8 cellular contexts compared by ENCODE assay signal in genomic region chr22:31488988-31489617, GRCh38. TPM values are rescaled to one million over a fixed set of nuclear protein-coding genes. Genes with fewer than 3 reads are reported as not detected.
DNase-seq lines count a peak whose midpoint lies in the region; ATAC-seq and TF ChIP-seq lines count a peak whose summit lies in the region.

No MANE protein-coding gene starts in this region.

- no peaks in the 10 kb centered on the region for H3K27me3 ChIP-seq in foreskin keratinocyte
- H3K27me3 ChIP-seq in neuron (ENCODE audit: insufficient read depth, low read length), result no peaks in the 10 kb centered on the region

- H3K4me3 Mint-ChIP-seq in activated T-helper 17 cell treated with anti-CD3 and anti-CD28 coated beads, Interleukin-2, amount 50 U/mL, for 72 hours, result peak overlapping the region; percentile 92

- H3K9me3 ChIP-seq in ES-I3 (ENCODE audit: control insufficient read depth, insufficient read depth, low read length), result no peaks in the 10 kb centered on the region
- no peaks in the 10 kb centered on the region for H3K9me3 ChIP-seq in neuron (ENCODE audit: low read length)

- H3K27me3 Mint-ChIP-seq in activated T-helper 17 cell treated with anti-CD3 and anti-CD28 coated beads, Interleukin-2, amount 50 U/mL, for 72 hours, result no peaks in the 10 kb centered on the region

- peak; percentile 30 for ATAC-seq in GM21825 (IDR thresholded peaks at IDR 0.05; ENCODE audit: unreplicated experiment)
- ATAC-seq in activated T-helper 17 cell treated with anti-CD3 and anti-CD28 coated beads, Interleukin-2, amount 50 U/mL, for 72 hours (replicated peaks), result peak; percentile 25
- ATAC-seq in foreskin keratinocyte, result peak; percentile 30
- no peak for ATAC-seq in HG03457 (IDR thresholded peaks at IDR 0.05; ENCODE audit: unreplicated experiment)

- H3K36me3 Mint-ChIP-seq in activated T-helper 17 cell treated with anti-CD3 and anti-CD28 coated beads, Interleukin-2, amount 50 U/mL, for 72 hours (ENCODE audit: low read depth), result peaks cover 57% of the 10 kb centered on the region

- peak overlapping the region; percentile 60 for H2AFZ ChIP-seq in neuron (ENCODE audit: low read depth, low read length)

- H3K27ac Mint-ChIP-seq in activated T-helper 17 cell treated with anti-CD3 and anti-CD28 coated beads, Interleukin-2, amount 50 U/mL, for 72 hours, result peak overlapping the region; percentile 79

- no peak overlapping the region for H3K27ac ChIP-seq in foreskin keratinocyte

- H3K36me3 ChIP-seq in ES-I3 (ENCODE audit: insufficient read depth, low read length) (peaks cover 9% of the 10 kb centered on the region), neuron (ENCODE audit: insufficient read depth, low read length) (peaks cover 33% of the 10 kb centered on the region)

- DNase-seq in NAMALWA (ENCODE audit: low spot score), result peak; percentile 33
- no peak for DNase-seq in foreskin keratinocyte
- DNase-seq in NCI-H128 (lab: John Stamatoyannopoulos, UW; ENCODE audit: unreplicated experiment), result no peak

- no peaks in the 10 kb centered on the region for H3K9me3 Mint-ChIP-seq in activated T-helper 17 cell treated with anti-CD3 and anti-CD28 coated beads, Interleukin-2, amount 50 U/mL, for 72 hours

- peak overlapping the region; percentile 85 for H3K9ac ChIP-seq in ES-I3 (ENCODE audit: low read depth, low read length)

- H3K4me1 ChIP-seq in ES-I3 (ENCODE audit: insufficient read depth, low read length) (no peaks in the 10 kb centered on the region), foreskin keratinocyte (peaks cover 10% of the 10 kb centered on the region), neuron (ENCODE audit: insufficient read depth, low read length) (peaks cover 22% of the 10 kb centered on the region)

- TF ChIP-seq CTCF in foreskin keratinocyte (conservative IDR thresholded peaks at IDR 0.05), result no peak

- peaks cover 30% of the 10 kb centered on the region for H3K4me1 Mint-ChIP-seq in activated T-helper 17 cell treated with anti-CD3 and anti-CD28 coated beads, Interleukin-2, amount 50 U/mL, for 72 hours

- H3K4me3 ChIP-seq in neuron (ENCODE audit: low read length), result peak overlapping the region; percentile 79

RNA-seq across cellular contexts. Expression of gene EIF4ENIF1, which starts 0.5 kb away (rescaled TPM):
- total RNA-seq in activated T-helper 17 cell treated with anti-CD3 and anti-CD28 coated beads, Interleukin-2, amount 50 U/mL, for 72 hours, result 10 to 100 TPM; 31.5 to 41.0 TPM
- 12.1 and 16.9 TPM in 2 replicates for total RNA-seq in foreskin keratinocyte
- 6.7 and 7.2 TPM in 2 replicates for polyA plus RNA-seq in foreskin keratinocyte

RNA-seq across cellular contexts. Expression of gene SFI1, which starts 7.2 kb away (rescaled TPM):
- 100 to 1,000 TPM; 125 to 349 TPM for total RNA-seq in activated T-helper 17 cell treated with anti-CD3 and anti-CD28 coated beads, Interleukin-2, amount 50 U/mL, for 72 hours
- 14.1 and 15.5 TPM in 2 replicates for total RNA-seq in foreskin keratinocyte
- polyA plus RNA-seq in foreskin keratinocyte, result 8.9 and 11.1 TPM in 2 replicates
